In genomic region chr2:178692845-178693244, GRCh38 we compare ENCODE assay signal across 27 cellular contexts.
"Had no signal": no experiment of that assay in that cellular context is flagged by ENCODE, and none has a peak within 500 bp of the region (broad histone marks: within the 10 kb centered on the region; RNA-seq: fewer than 3 reads in every experiment).

No MANE protein-coding gene starts in this region.

- H3K4me1 ChIP-seq: neural progenitor cell, parathyroid adenoma, right lobe of liver, sigmoid colon, stomach, thyroid gland, tibial nerve, upper lobe of right lung, uterus had no signal

- DNase-seq: naive thymus-derived CD4-positive, alpha-beta T cell; natural killer cell; occipital lobe; ovary; posterior cingulate gyrus; right lobe of liver; sigmoid colon; small intestine; stimulated activated CD4-positive, alpha-beta T cell treated with anti-CD3 and anti-CD28 coated beads, Interleukin-15, amount 100 ng/mL, for 24 hours; stimulated activated CD4-positive, alpha-beta T cell treated with anti-CD3 and anti-CD28 coated beads, Interleukin-2, amount 100 ng/mL, for 24 hours; stimulated activated CD4-positive, alpha-beta T cell treated with anti-CD3 and anti-CD28 coated beads, Interleukin-2, amount 100 ng/mL, for 48 hours; stimulated activated CD4-positive, alpha-beta T cell treated with anti-CD3 and anti-CD28 coated beads, Interleukin-4, amount 100 ng/mL, for 24 hours; stimulated activated naive B cell treated with anti-CD40 and anti-IgM and Interleukin-4, amounts not matched to agents 10 μg/mL and 1 μg/mL and 100 μg/mL, for 72 hours; stimulated activated naive CD4-positive, alpha-beta T cell treated with Interleukin-2 at 50 U/mL for 16 hours; stomach; thyroid gland; trophoblast cell; upper lobe of right lung; uterus had no signal

- H3K9me3 ChIP-seq: ovary, right lobe of liver, sigmoid colon, stomach, thoracic aorta, thyroid gland, tibial nerve, upper lobe of right lung, uterus had no signal

- H3K9me3 Mint-ChIP-seq: naive thymus-derived CD4-positive, alpha-beta T cell; natural killer cell; nephron; neural progenitor cell; stimulated activated effector memory CD8-positive, alpha-beta T cell treated with anti-CD3 and anti-CD28 coated beads, Interleukin-12 subunit alpha, Interleukin-12 subunit beta, amount 100 ng/mL, for 72 hours; stimulated activated naive B cell treated with anti-CD40 and anti-IgM and Interleukin-4, amounts not matched to agents 10 μg/mL and 1 μg/mL and 100 μg/mL, for 72 hours; stimulated activated naive CD8-positive, alpha-beta T cell treated with anti-CD3 and anti-CD28 coated beads, Interleukin-15, Interleukin-2, amounts not matched to agents 100 ng/mL and 50 ng/mL, for 24 hours had no signal

- H3K27ac Mint-ChIP-seq: naive thymus-derived CD4-positive, alpha-beta T cell; natural killer cell; nephron; neural progenitor cell; progenitor cell of endocrine pancreas; stimulated activated effector memory CD8-positive, alpha-beta T cell treated with anti-CD3 and anti-CD28 coated beads, Interleukin-12 subunit alpha, Interleukin-12 subunit beta, amount 100 ng/mL, for 72 hours; stimulated activated naive B cell treated with anti-CD40 and anti-IgM and Interleukin-4, amounts not matched to agents 10 μg/mL and 1 μg/mL and 100 μg/mL, for 72 hours; stimulated activated naive CD8-positive, alpha-beta T cell treated with anti-CD3 and anti-CD28 coated beads, Interleukin-15, Interleukin-2, amounts not matched to agents 100 ng/mL and 50 ng/mL, for 24 hours had no signal

- H3K27me3 ChIP-seq: neural progenitor cell, ovary, right lobe of liver, sigmoid colon, stomach, thyroid gland, tibial nerve, upper lobe of right lung, uterus had no signal

- H3K4me1 Mint-ChIP-seq: naive thymus-derived CD4-positive, alpha-beta T cell; natural killer cell; nephron; neural progenitor cell; stimulated activated effector memory CD8-positive, alpha-beta T cell treated with anti-CD3 and anti-CD28 coated beads, Interleukin-12 subunit alpha, Interleukin-12 subunit beta, amount 100 ng/mL, for 72 hours; stimulated activated naive B cell treated with anti-CD40 and anti-IgM and Interleukin-4, amounts not matched to agents 10 μg/mL and 1 μg/mL and 100 μg/mL, for 72 hours had no signal

- ATAC-seq: naive thymus-derived CD4-positive, alpha-beta T cell; natural killer cell; right lobe of liver; stimulated activated effector memory CD8-positive, alpha-beta T cell treated with anti-CD3 and anti-CD28 coated beads, Interleukin-12 subunit alpha, Interleukin-12 subunit beta, amount 100 ng/mL, for 72 hours; stimulated activated naive B cell treated with anti-CD40 and anti-IgM and Interleukin-4, amounts not matched to agents 10 μg/mL and 1 μg/mL and 100 μg/mL, for 72 hours; upper lobe of right lung had no signal

- H3K36me3 Mint-ChIP-seq: natural killer cell; neural progenitor cell; stimulated activated effector memory CD8-positive, alpha-beta T cell treated with anti-CD3 and anti-CD28 coated beads, Interleukin-12 subunit alpha, Interleukin-12 subunit beta, amount 100 ng/mL, for 72 hours had no signal

- H3K27ac ChIP-seq: neural progenitor cell, ovary, parathyroid adenoma, right lobe of liver, sigmoid colon, stomach, thoracic aorta, thyroid gland, tibial nerve, upper lobe of right lung, uterus had no signal

- H3K4me3 ChIP-seq: neural progenitor cell, ovary, right lobe of liver, sigmoid colon, stomach, thoracic aorta, thyroid gland, tibial nerve, upper lobe of right lung, uterus had no signal

- H3K36me3 ChIP-seq: neural progenitor cell, ovary, right lobe of liver, sigmoid colon, stomach, thoracic aorta, thyroid gland, tibial nerve, upper lobe of right lung, uterus had no signal

- H3K27me3 Mint-ChIP-seq: naive thymus-derived CD4-positive, alpha-beta T cell; progenitor cell of endocrine pancreas; stimulated activated naive B cell treated with anti-CD40 and anti-IgM and Interleukin-4, amounts not matched to agents 10 μg/mL and 1 μg/mL and 100 μg/mL, for 72 hours; stimulated activated naive CD8-positive, alpha-beta T cell treated with anti-CD3 and anti-CD28 coated beads, Interleukin-15, Interleukin-2, amounts not matched to agents 100 ng/mL and 50 ng/mL, for 24 hours had no signal

- H3K4me3 Mint-ChIP-seq: naive thymus-derived CD4-positive, alpha-beta T cell; natural killer cell; nephron; neural progenitor cell; stimulated activated effector memory CD8-positive, alpha-beta T cell treated with anti-CD3 and anti-CD28 coated beads, Interleukin-12 subunit alpha, Interleukin-12 subunit beta, amount 100 ng/mL, for 72 hours; stimulated activated naive B cell treated with anti-CD40 and anti-IgM and Interleukin-4, amounts not matched to agents 10 μg/mL and 1 μg/mL and 100 μg/mL, for 72 hours; stimulated activated naive CD8-positive, alpha-beta T cell treated with anti-CD3 and anti-CD28 coated beads, Interleukin-15, Interleukin-2, amounts not matched to agents 100 ng/mL and 50 ng/mL, for 24 hours had no signal
